ENCODE assay signal across 36 cellular contexts in genomic region chr13:99412856-99413255, GRCh38.
"Had no signal": no experiment of that assay in that cellular context is flagged by ENCODE, and none has a peak within 500 bp of the region (broad histone marks: within the 10 kb centered on the region; RNA-seq: fewer than 3 reads in every experiment).

No MANE protein-coding gene starts in this region.

- H3K4me1 Mint-ChIP-seq: central memory CD8-positive, alpha-beta T cell had no signal

- H3K4me1 ChIP-seq: ascending aorta, breast epithelium had no signal

- H3K9me3 Mint-ChIP-seq: activated naive CD4-positive, alpha-beta T cell treated with anti-CD3 and anti-CD28 coated beads for 36 hours; activated naive CD4-positive, alpha-beta T cell treated with anti-CD3 and anti-CD28 coated beads, Interleukin-2, amount 50 U/mL, for 24 hours; central memory CD8-positive, alpha-beta T cell had no signal

- H3K27me3 Mint-ChIP-seq: activated naive CD4-positive, alpha-beta T cell treated with anti-CD3 and anti-CD28 coated beads, Interleukin-2, amount 50 U/mL, for 24 hours; activated naive CD8-positive, alpha-beta T cell; activated naive CD8-positive, alpha-beta T cell treated with anti-CD3 and anti-CD28 coated beads for 36 hours; activated naive CD8-positive, alpha-beta T cell treated with anti-CD3 and anti-CD28 coated beads, Interleukin-2, amount 10 ng/mL, durations not matched to agents 7 days and 5 days; activated naive CD8-positive, alpha-beta T cell treated with anti-CD3 and anti-CD28 coated beads, Interleukin-2, amount 50 U/mL, for 24 hours; activated T-cell treated with anti-CD3 and anti-CD28 coated beads, Interleukin-2, amount 50 U/mL, for 24 hours; activated T-helper 17 cell treated with anti-CD3 and anti-CD28 coated beads, Interleukin-2, amount 50 U/mL, for 72 hours; central memory CD8-positive, alpha-beta T cell had no signal

- H3K27ac Mint-ChIP-seq: activated naive CD4-positive, alpha-beta T cell treated with anti-CD3 and anti-CD28 coated beads for 36 hours; activated naive CD4-positive, alpha-beta T cell treated with anti-CD3 and anti-CD28 coated beads, Interleukin-2, amount 10 ng/mL, durations not matched to agents 7 days and 5 days; activated naive CD4-positive, alpha-beta T cell treated with anti-CD3 and anti-CD28 coated beads, Interleukin-2, amount 50 U/mL, for 24 hours; activated naive CD4-positive, alpha-beta T cell treated with anti-CD3 and anti-CD28 coated beads, Interleukin-2, amount 50 U/mL, for 72 hours; activated naive CD8-positive, alpha-beta T cell treated with anti-CD3 and anti-CD28 coated beads for 36 hours; activated naive CD8-positive, alpha-beta T cell treated with anti-CD3 and anti-CD28 coated beads, Interleukin-2, amount 10 ng/mL, durations not matched to agents 7 days and 5 days; activated naive CD8-positive, alpha-beta T cell treated with anti-CD3 and anti-CD28 coated beads, Interleukin-2, amount 50 U/mL, for 24 hours; activated T-cell treated with anti-CD3 and anti-CD28 coated beads, Interleukin-2, amount 50 U/mL, for 72 hours; activated T-helper 1 cell treated with anti-CD3 and anti-CD28 coated beads, Interleukin-12 subunit alpha, Interleukin-12 subunit beta, Interleukin-2, Interleukin-4 antibody, amounts not matched to agents 30 ng/mL and 10 ng/mL and 1 ng/mL, durations not matched to agents 14 hours and 24 hours and 36 hours; activated T-helper 17 cell treated with anti-CD3 and anti-CD28 coated beads, Interleukin-2, amount 50 U/mL, for 72 hours; brain had no signal

- H3K4me3 Mint-ChIP-seq: activated naive CD4-positive, alpha-beta T cell treated with anti-CD3 and anti-CD28 coated beads for 36 hours; activated naive CD4-positive, alpha-beta T cell treated with anti-CD3 and anti-CD28 coated beads, Interleukin-2, amount 10 ng/mL, durations not matched to agents 7 days and 5 days; activated naive CD4-positive, alpha-beta T cell treated with anti-CD3 and anti-CD28 coated beads, Interleukin-2, amount 50 U/mL, for 24 hours; activated naive CD8-positive, alpha-beta T cell; activated naive CD8-positive, alpha-beta T cell treated with anti-CD3 and anti-CD28 coated beads for 36 hours; activated naive CD8-positive, alpha-beta T cell treated with anti-CD3 and anti-CD28 coated beads, Interleukin-2, amount 10 ng/mL, durations not matched to agents 7 days and 5 days; activated naive CD8-positive, alpha-beta T cell treated with anti-CD3 and anti-CD28 coated beads, Interleukin-2, amount 50 U/mL, for 24 hours; activated T-cell treated with anti-CD3 and anti-CD28 coated beads, Interleukin-2, amount 50 U/mL, for 24 hours; activated T-cell treated with anti-CD3 and anti-CD28 coated beads, Interleukin-2, amount 50 U/mL, for 4 hours; activated T-helper 1 cell treated with anti-CD3 and anti-CD28 coated beads, Interleukin-12 subunit alpha, Interleukin-12 subunit beta, Interleukin-2, Interleukin-4 antibody, amounts not matched to agents 30 ng/mL and 10 ng/mL and 1 ng/mL, durations not matched to agents 14 hours and 24 hours and 36 hours; activated T-helper 17 cell treated with anti-CD3 and anti-CD28 coated beads, Interleukin-2, amount 50 U/mL, for 72 hours; brain; central memory CD8-positive, alpha-beta T cell had no signal

- H3K27ac ChIP-seq: adrenal gland, ascending aorta, body of pancreas, brain microvascular endothelial cell, breast epithelium, cardiac muscle cell had no signal

- H3K9me3 ChIP-seq: adrenal gland, ascending aorta, body of pancreas, breast epithelium had no signal

- H3K4me3 ChIP-seq: adrenal gland, ascending aorta, body of pancreas, breast epithelium, cardiac muscle cell had no signal

- FAIRE-seq: astrocyte, bronchial epithelial cell had no signal

- H3K36me3 Mint-ChIP-seq: brain had no signal

- DNase-seq: activated effector memory CD4-positive, alpha-beta T cell treated with Interleukin-2 at 50 U/mL for 16 hours; activated gamma-delta T cell; activated gamma-delta T cell treated with Interleukin-2 at 50 U/mL for 16 hours; activated naive CD4-positive, alpha-beta T cell treated with anti-CD3 and anti-CD28 coated beads, Interleukin-2, amount 50 U/mL, for 16 hours; activated naive CD4-positive, alpha-beta T cell treated with Interleukin-2 at 50 U/mL for 16 hours; activated naive CD8-positive, alpha-beta T cell treated with anti-CD3 and anti-CD28 coated beads for 36 hours; activated naive CD8-positive, alpha-beta T cell treated with anti-CD3 and anti-CD28 coated beads, Interleukin-2, amount 10 ng/mL, durations not matched to agents 7 days and 5 days; activated naive CD8-positive, alpha-beta T cell treated with anti-CD3 and anti-CD28 coated beads, Interleukin-2, amount 50 U/mL, for 24 hours; activated T-cell treated with anti-CD3 and anti-CD28 coated beads, Interleukin-2, amount 50 U/mL, for 4 hours; activated T-cell treated with anti-CD3 and anti-CD28 coated beads, Interleukin-2, amount 50 U/mL, for 48 hours; activated T-cell treated with anti-CD3 and anti-CD28 coated beads, Interleukin-2, amount 50 U/mL, for 72 hours; adrenal gland; amniotic stem cell; amygdala; anterior cingulate cortex; aorta; body of pancreas; brain microvascular endothelial cell; caudate nucleus; central memory CD4-positive, alpha-beta T cell; cerebellar nuclear complex had no signal

- H3K27me3 ChIP-seq: adrenal gland, ascending aorta, body of pancreas, brain microvascular endothelial cell, breast epithelium, cardiac muscle cell had no signal

- ATAC-seq: activated naive CD8-positive, alpha-beta T cell treated with anti-CD3 and anti-CD28 coated beads, Interleukin-2, amount 50 U/mL, for 24 hours; activated T-cell treated with anti-CD3 and anti-CD28 coated beads, Interleukin-2, amount 50 U/mL, for 4 hours; activated T-cell treated with anti-CD3 and anti-CD28 coated beads, Interleukin-2, amount 50 U/mL, for 72 hours; activated T-helper 17 cell treated with anti-CD3 and anti-CD28 coated beads, Interleukin-2, amount 50 U/mL, for 72 hours; body of pancreas had no signal

- H3K36me3 ChIP-seq: adrenal gland, ascending aorta, brain microvascular endothelial cell, breast epithelium, cardiac muscle cell had no signal
